Comparison of ENCODE assay signal across 9 cellular contexts in the genomic region with DNA sequence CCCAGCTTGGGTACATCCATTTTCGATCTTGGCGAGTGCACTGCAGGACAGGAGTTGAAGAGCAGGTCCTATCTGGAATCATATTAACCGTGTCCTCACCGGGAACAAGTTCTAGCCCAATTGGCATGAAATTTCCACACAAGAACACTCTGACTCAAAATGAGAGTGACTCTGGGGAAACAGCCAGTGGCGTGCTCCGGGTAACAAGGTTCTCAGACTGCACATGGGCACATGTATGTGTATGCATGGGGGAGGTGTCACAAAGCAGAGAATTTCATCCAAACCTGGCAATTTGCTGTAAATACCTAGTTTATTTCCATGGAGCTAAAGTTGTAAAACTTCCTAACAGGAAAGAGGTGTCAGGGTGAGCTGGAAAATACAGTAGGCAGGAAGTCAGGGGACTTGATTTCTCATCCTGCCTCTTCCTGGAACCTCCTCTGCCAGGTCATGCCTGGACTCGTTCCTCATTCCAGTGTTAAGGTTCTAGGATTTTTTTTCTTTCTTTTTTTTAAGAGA. TPM values are rescaled to one million over a fixed set of nuclear protein-coding genes. Genes with fewer than 3 reads are reported as not detected.
A peak's percentile ranks its signal among the peaks of the same experiment; 100 is the strongest.
DNase-seq lines count a peak whose midpoint lies in the region; ATAC-seq, FAIRE-seq and TF ChIP-seq lines count a peak whose summit lies in the region.
"Had no signal": no experiment of that assay in that cellular context is flagged by ENCODE, and none has a peak within 500 bp of the region (broad histone marks: within the 10 kb centered on the region; RNA-seq: fewer than 3 reads in every experiment).

No MANE protein-coding gene starts in this region.

- TF ChIP-seq POLR2A in GM12892 (IDR thresholded peaks at IDR 0.05; ENCODE audit: low read depth, low read length): no peak
- TF ChIP-seq POLR2A in gastrocnemius medialis (IDR thresholded peaks at IDR 0.05): no peak

- H3K4me3 ChIP-seq in SJSA1 (peak overlapping the region; percentile 100), fibroblast of the aortic adventitia (ENCODE audit: low read depth, low read length) (peak overlapping the region; percentile 85), gastrocnemius medialis (peak overlapping the region; percentile 62 to 73 (median 66))

- H3K27me3 ChIP-seq in SJSA1 (replicated peaks) (no peaks in the 10 kb centered on the region), gastrocnemius medialis (peaks cover 20 to 31% (median 22%) of the 10 kb centered on the region in 3 donors)

- in situ Hi-C loops in gastrocnemius medialis (cut with MboI; ENCODE audit: low sequenced_read_pairs in 4 of 4) (no loop called here), GM13977 (cut with MboI; ENCODE audit: low pct_unique_long_range_greater_than_20kb, low sequenced_read_pairs, unreplicated experiment) (no loop called here)

- no peak for TF ChIP-seq CTCF in fibroblast of the aortic adventitia (IDR thresholded peaks at IDR 0.05; ENCODE audit: insufficient read depth, low read length)
- TF ChIP-seq CTCF in gastrocnemius medialis (IDR thresholded peaks at IDR 0.05 in 4 of 5, conservative IDR thresholded peaks at IDR 0.05 in 1 of 5): no peak
- TF ChIP-seq CTCF in GM13977 (IDR thresholded peaks at IDR 0.05; ENCODE audit: extremely low read depth, insufficient read depth, missing control alignments): no peak

- H3K9me3 ChIP-seq in SJSA1 (replicated peaks): peaks cover 11% of the 10 kb centered on the region
- peaks cover 0 to 6% (median 0%) of the 10 kb centered on the region in 3 donors for H3K9me3 ChIP-seq in gastrocnemius medialis

- DNase-seq in GM12892 (ENCODE audit: insufficient read length) (no peak), SJSA1 (ENCODE audit: low read depth in 1 of 2, low spot score in 2 of 2) (no peak), fibroblast of the aortic adventitia (ENCODE audit: low read depth) (no peak), gastrocnemius medialis (no peak), GM13977 (ENCODE audit: low spot score) (no peak), H4 (ENCODE audit: low spot score) (no peak), mesenteric fat pad (ENCODE audit: low spot score) (no peak), AG20443 (ENCODE audit: low spot score) (no peak)

- FAIRE-seq in GM12892 (lab: Jason Lieb, UNC): peak; percentile 36

- H3K27ac ChIP-seq in SJSA1 (peak overlapping the region; percentile 99; the same call in 1 of the 2 replicates), gastrocnemius medialis (peak overlapping the region in 2 of 4 donors; percentile 72 to 77)
- H3K27ac ChIP-seq: VCaP had no signal

- intact Hi-C loops in gastrocnemius medialis (cut with DNase I; ENCODE audit: low total_unique reads): loop anchor here (5.0 kb wide), 1 partner anchor 37 kb away; no protein-coding TSS in a partner anchor

- H3K4me1 ChIP-seq in SJSA1 (replicated peaks) (peaks cover 24% of the 10 kb centered on the region), gastrocnemius medialis (peaks cover 8 to 18% of the 10 kb centered on the region in 2 donors)

- H3K36me3 ChIP-seq in SJSA1 (peaks cover 67% of the 10 kb centered on the region), gastrocnemius medialis (peaks cover 0 to 14% of the 10 kb centered on the region in 2 donors)

- ATAC-seq in gastrocnemius medialis: no peak

RNA-seq across cellular contexts. Expression of a gene that starts 1.7 kb away (rescaled TPM):
- 38.8 TPM for polyA plus RNA-seq in GM12892 (2012; ENCODE audit: missing spikeins)
- total RNA-seq in SJSA1 (2014; rRNA removed; shearing (Covaris generic)): 501 and 738 TPM in 2 replicates
- total RNA-seq in fibroblast of the aortic adventitia (ENCODE audit: low replicate concordance) (75.6 and 358 TPM in 2 replicates), gastrocnemius medialis (10 to 100 TPM in 3 of 4 donors, 1 to 10 TPM in 1; 6.3 to 29.7 (median 13.5) TPM), mesenteric fat pad (560 TPM)
- total RNA-seq in H4 (2014; rRNA removed; shearing (Covaris generic)): 126 TPM in 2 replicates

RNA-seq across cellular contexts. Expression of a gene that starts 55.6 kb away (rescaled TPM):
- polyA plus RNA-seq in GM12892 (2012; ENCODE audit: missing spikeins): not detected
- not detected in 2 replicates for total RNA-seq in SJSA1 (2014; rRNA removed; shearing (Covaris generic))
- total RNA-seq in fibroblast of the aortic adventitia (ENCODE audit: low replicate concordance) (not detected in 2 replicates), gastrocnemius medialis (1 to 10 TPM in 1 of 4 donors, under 1 TPM in 1, not detected in 2; 0.33 to 7.4 TPM), mesenteric fat pad (138 TPM)
- total RNA-seq in H4 (2014; rRNA removed; shearing (Covaris generic)): not detected in 2 replicates

Comparison
In these comparisons a context has a peak if more than half of its experiments do, and no peak if none do; other contexts are left out.
1. RNA of a gene that starts 55.6 kb away (total RNA-seq): 138 TPM in mesenteric fat pad (single experiment); 0.33 to 7.4 TPM in gastrocnemius medialis, not detected in SJSA1, not detected in fibroblast of the aortic adventitia and not detected in H4; every median in the first group is over 10 times any median in the second.
2. Peak in every context shown above with its lines, with median percentiles within 50 percentile points of each other: H3K4me3 ChIP-seq.